ENCODE assay signal across 1 cellular context in genomic region chr19:8457802-8458201, GRCh38.
TF ChIP-seq lines count a peak whose summit lies in the region.

No MANE protein-coding gene starts in this region.

TF ChIP-seq in A549, 52 proteins besides CTCF, POLR2A, EP300 and RAD21:
- no peak for TF ChIP-seq REST (IDR thresholded peaks at IDR 0.05)
- TF ChIP-seq CHD4 (IDR thresholded peaks at IDR 0.05; ENCODE audit: borderline replicate concordance), result no peak
- no peak for TF ChIP-seq FOXS1 (CRISPR knock-in tag; IDR thresholded peaks at IDR 0.05)
- TF ChIP-seq TFCP2L1 (CRISPR knock-in tag; IDR thresholded peaks at IDR 0.05), result no peak
- no peak for TF ChIP-seq HOXA7 (CRISPR knock-in tag; IDR thresholded peaks at IDR 0.05)
- TF ChIP-seq ZC3H11A (IDR thresholded peaks at IDR 0.05), result no peak
- TF ChIP-seq ATOH8 (CRISPR knock-in tag; IDR thresholded peaks at IDR 0.05; ENCODE audit: low read depth), result no peak
- TF ChIP-seq HOXB13 (CRISPR knock-in tag; IDR thresholded peaks at IDR 0.05; ENCODE audit: low read depth), result no peak
- TF ChIP-seq MYC (IDR thresholded peaks at IDR 0.05; ENCODE audit: borderline replicate concordance, low read length), result no peak
- TF ChIP-seq ELK1 (IDR thresholded peaks at IDR 0.05; ENCODE audit: low read depth, low read length), result no peak
- TF ChIP-seq FOSB (CRISPR knock-in tag; IDR thresholded peaks at IDR 0.05), result no peak
- no peak for TF ChIP-seq GATA3 (IDR thresholded peaks at IDR 0.05; ENCODE audit: borderline replicate concordance)
- TF ChIP-seq HOXB5 (CRISPR knock-in tag; IDR thresholded peaks at IDR 0.05), result no peak
- TF ChIP-seq FOSL2 (IDR thresholded peaks at IDR 0.05), result no peak
- no peak for TF ChIP-seq FOSL2 (CRISPR knock-in tag; IDR thresholded peaks at IDR 0.05)
- TF ChIP-seq HMGXB4 (CRISPR knock-in tag; IDR thresholded peaks at IDR 0.05; ENCODE audit: borderline replicate concordance), result no peak
